Comparison of ENCODE assay signal across 24 cellular contexts in the genomic region with DNA sequence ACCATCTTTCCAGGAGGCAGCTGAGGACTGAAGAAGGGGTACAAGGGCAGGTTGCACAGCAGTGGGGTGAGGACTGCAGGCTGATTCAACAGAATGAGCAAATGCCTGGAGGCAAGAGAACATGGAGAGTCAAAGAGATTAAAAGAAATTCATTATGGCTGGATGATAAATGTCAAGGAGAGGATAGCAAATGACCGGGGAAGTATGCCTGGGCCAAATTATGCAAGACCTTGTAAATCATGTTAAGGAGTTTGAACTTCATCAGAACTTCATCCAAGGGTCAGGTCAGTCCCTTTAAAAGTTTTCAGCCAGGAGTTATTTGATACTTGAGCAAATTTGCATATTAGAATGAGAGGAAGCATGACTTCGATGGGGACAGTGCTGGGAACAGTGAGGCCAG.
"Had no signal": no experiment of that assay in that cellular context is flagged by ENCODE, and none has a peak within 500 bp of the region (broad histone marks: within the 10 kb centered on the region; RNA-seq: fewer than 3 reads in every experiment).

No MANE protein-coding gene starts in this region.

- H3K27me3 ChIP-seq: gastroesophageal sphincter, heart right ventricle, upper lobe of left lung had no signal

- H3K4me1 ChIP-seq: gastroesophageal sphincter, heart right ventricle, prostate gland, upper lobe of left lung had no signal

- H3K9me3 ChIP-seq: prostate gland, thoracic aorta, upper lobe of left lung had no signal

- DNase-seq: activated CD4-positive, alpha-beta memory T cell treated with anti-CD3 and anti-CD28 coated beads, Interleukin-2, amount 10 ng/mL, durations not matched to agents 7 days and 5 days; activated CD4-positive, alpha-beta T cell treated with anti-CD3 and anti-CD28 coated beads, Interleukin-2, amount 10 ng/mL, durations not matched to agents 24 days and 14 days; activated gamma-delta T cell; activated naive CD4-positive, alpha-beta T cell treated with anti-CD3 and anti-CD28 coated beads, Interleukin-2, amount 50 U/mL, for 16 hours; activated naive CD8-positive, alpha-beta T cell treated with anti-CD3 and anti-CD28 coated beads, Interleukin-2, amount 50 U/mL, for 24 hours; activated T-cell treated with anti-CD3 and anti-CD28 coated beads for 4 hours; aorta; central memory CD4-positive, alpha-beta T cell; dermis blood vessel endothelial cell; effector memory CD4-positive, alpha-beta T cell; heart right ventricle; islet precursor cell; left colon; midbrain; natural killer cell; stimulated activated CD4-positive, alpha-beta T cell treated with anti-CD3 and anti-CD28 coated beads, Interleukin-4, amount 100 ng/mL, for 24 hours; stimulated activated naive CD4-positive, alpha-beta T cell treated with Interleukin-2 at 50 U/mL for 16 hours; upper lobe of left lung had no signal

- H3K36me3 ChIP-seq: gastroesophageal sphincter, heart right ventricle, prostate gland, thoracic aorta, upper lobe of left lung had no signal

- H3K27ac ChIP-seq: gastroesophageal sphincter, heart right ventricle, prostate gland, thoracic aorta, upper lobe of left lung, VCaP had no signal

- ATAC-seq: activated CD4-positive, CD25-positive, alpha-beta regulatory T cell treated with anti-CD3 and anti-CD28 coated beads, Interleukin-2, amount 50 U/mL, for 24 hours; activated naive CD8-positive, alpha-beta T cell treated with anti-CD3 and anti-CD28 coated beads, Interleukin-2, amount 50 U/mL, for 24 hours; esophagus mucosa; gastroesophageal sphincter; heart right ventricle; left colon; natural killer cell had no signal

- H3K4me3 ChIP-seq: gastroesophageal sphincter, heart right ventricle, prostate gland, thoracic aorta, upper lobe of left lung had no signal
